In genomic region chr7:30143748-30144251, GRCh38 we compare ENCODE assay signal across 8 cellular contexts. TPM values are rescaled to one million over a fixed set of nuclear protein-coding genes. Genes with fewer than 3 reads are reported as not detected.
A peak's percentile ranks its signal among the peaks of the same experiment; 100 is the strongest.
DNase-seq lines count a peak whose midpoint lies in the region; ATAC-seq and TF ChIP-seq lines count a peak whose summit lies in the region.

No MANE protein-coding gene starts in this region.

- peaks cover 26% of the 10 kb centered on the region for H3K4me1 ChIP-seq in GM23248 (ENCODE audit: insufficient read depth)
- H3K4me1 ChIP-seq in prostate gland (replicated peaks), result no peaks in the 10 kb centered on the region
- H3K4me1 ChIP-seq in effector memory CD4-positive, alpha-beta T cell (ENCODE audit: control insufficient read depth, insufficient read depth, low read length, poor library complexity, severe bottlenecking), result no peaks in the 10 kb centered on the region

- WGBS in GM23248 (ENCODE audit: low coverage in 1 of 2, low lambda C conversion rate in 2 of 2, missing lambda C conversion rate in 2 of 2), 2 experiments, result 97 to 100% methylated on average over 1 of the region's 1 CpG
- 48% methylated on average over 1 of the region's 1 CpG for WGBS in prostate gland

- peak; percentile 10 for TF ChIP-seq POLR2A in prostate gland (IDR thresholded peaks at IDR 0.05)

- H2AFZ ChIP-seq in GM23248, result no peak overlapping the region

- peaks cover 80% of the 10 kb centered on the region for H3K79me2 ChIP-seq in GM23248 (ENCODE audit: insufficient read depth)

- H3K36me3 ChIP-seq in GM23248 (ENCODE audit: low read depth) (no peaks in the 10 kb centered on the region), prostate gland (no peaks in the 10 kb centered on the region)
- H3K36me3 ChIP-seq in effector memory CD4-positive, alpha-beta T cell (ENCODE audit: control insufficient read depth, insufficient read depth, low read length), result no peaks in the 10 kb centered on the region

- no peak for ATAC-seq in GM18867 (IDR thresholded peaks at IDR 0.05; ENCODE audit: unreplicated experiment)

- H3K9me3 ChIP-seq in GM23248 (ENCODE audit: low read depth) (no peaks in the 10 kb centered on the region), prostate gland (no peaks in the 10 kb centered on the region)
- no peaks in the 10 kb centered on the region for H3K9me3 ChIP-seq in effector memory CD4-positive, alpha-beta T cell (ENCODE audit: control insufficient read depth, low read length)

- DNase-seq in GM23248, result peak; percentile 66
- DNase-seq in NCI-H2081 treated with DMSO at 0.1 percent for 48 hours (lab: John Stamatoyannopoulos, UW), result peak; percentile 97
- DNase-seq in astrocyte of the hippocampus (ENCODE audit: low read depth, low spot score), result peak; percentile 54
- DNase-seq in prostate gland (ENCODE audit: low spot score), result no peak
- no peak for DNase-seq in NOMO-1 treated with dmso at 0.1 percent for 144 hours (lab: John Stamatoyannopoulos, UW; ENCODE audit: unreplicated experiment)
- no peak for DNase-seq in effector memory CD4-positive, alpha-beta T cell
- DNase-seq in mesenteric fat pad (ENCODE audit: low spot score), result no peak

- intact Hi-C loops in prostate gland (cut with DNase I), result no loop called here

- in situ Hi-C loops in GM23248 (cut with MboI), result no loop called here

- H3K4me3 ChIP-seq in GM23248, result no peak overlapping the region
- H3K4me3 ChIP-seq in prostate gland, result no peak overlapping the region
- no peak overlapping the region for H3K4me3 ChIP-seq in effector memory CD4-positive, alpha-beta T cell (ENCODE audit: insufficient read depth, low read depth, low read length, poor library complexity, severe bottlenecking)

- H3K27ac ChIP-seq in GM23248, result peak overlapping the region; percentile 65; the same call in 1 of the 2 replicates
- H3K27ac ChIP-seq in prostate gland, result no peak overlapping the region
- no peak overlapping the region for H3K27ac ChIP-seq in effector memory CD4-positive, alpha-beta T cell (ENCODE audit: insufficient read depth, low read length, poor library complexity, severe bottlenecking)

- no peaks in the 10 kb centered on the region for H3K9me2 ChIP-seq in GM23248 (ENCODE audit: insufficient read depth)

- no peaks in the 10 kb centered on the region for H4K20me1 ChIP-seq in GM23248 (ENCODE audit: insufficient read depth)

- peaks cover 19% of the 10 kb centered on the region for H3F3A ChIP-seq in GM23248 (ENCODE audit: insufficient read depth)

- H3K27me3 ChIP-seq in GM23248 (replicated peaks; ENCODE audit: insufficient read depth) (no peaks in the 10 kb centered on the region), prostate gland (replicated peaks; ENCODE audit: insufficient read depth) (no peaks in the 10 kb centered on the region)
- H3K27me3 ChIP-seq in effector memory CD4-positive, alpha-beta T cell (replicated peaks; ENCODE audit: control insufficient read depth, insufficient read depth, low read length, poor library complexity, severe bottlenecking), result no peaks in the 10 kb centered on the region

- no peak overlapping the region for H3K9ac ChIP-seq in GM23248

- no peak for TF ChIP-seq CTCF in prostate gland (IDR thresholded peaks at IDR 0.05)

- no peak overlapping the region for H3K4me2 ChIP-seq in GM23248 (ENCODE audit: unreplicated experiment)

RNA-seq across cellular contexts. Expression of gene MTURN, which starts 9.0 kb away (rescaled TPM):
- 22.5 and 23.6 TPM in 2 replicates for total RNA-seq in GM23248 (2014; rRNA removed; shearing (Covaris generic))
- 15.6 and 15.9 TPM in 2 replicates for polyA plus RNA-seq in GM23248 (2016; fragmentation: Nextera tagmentation; extraction: Ambion mirVana)
- 10 to 100 TPM; 22.6 to 26.9 TPM for total RNA-seq in prostate gland
- 113 TPM for total RNA-seq in mesenteric fat pad

Comparison
In these comparisons a context has a peak if more than half of its experiments do, and no peak if none do; other contexts are left out.
1. DNase-seq: peak in GM23248 (single experiment), NCI-H2081 treated with DMSO at 0.1 percent for 48 hours (single experiment) and astrocyte of the hippocampus (single experiment); none in prostate gland (single experiment), NOMO-1 treated with dmso at 0.1 percent for 144 hours (single experiment), effector memory CD4-positive, alpha-beta T cell (0 of 3) and mesenteric fat pad (single experiment).